30 cellular contexts compared by ENCODE assay signal in the genomic region with DNA sequence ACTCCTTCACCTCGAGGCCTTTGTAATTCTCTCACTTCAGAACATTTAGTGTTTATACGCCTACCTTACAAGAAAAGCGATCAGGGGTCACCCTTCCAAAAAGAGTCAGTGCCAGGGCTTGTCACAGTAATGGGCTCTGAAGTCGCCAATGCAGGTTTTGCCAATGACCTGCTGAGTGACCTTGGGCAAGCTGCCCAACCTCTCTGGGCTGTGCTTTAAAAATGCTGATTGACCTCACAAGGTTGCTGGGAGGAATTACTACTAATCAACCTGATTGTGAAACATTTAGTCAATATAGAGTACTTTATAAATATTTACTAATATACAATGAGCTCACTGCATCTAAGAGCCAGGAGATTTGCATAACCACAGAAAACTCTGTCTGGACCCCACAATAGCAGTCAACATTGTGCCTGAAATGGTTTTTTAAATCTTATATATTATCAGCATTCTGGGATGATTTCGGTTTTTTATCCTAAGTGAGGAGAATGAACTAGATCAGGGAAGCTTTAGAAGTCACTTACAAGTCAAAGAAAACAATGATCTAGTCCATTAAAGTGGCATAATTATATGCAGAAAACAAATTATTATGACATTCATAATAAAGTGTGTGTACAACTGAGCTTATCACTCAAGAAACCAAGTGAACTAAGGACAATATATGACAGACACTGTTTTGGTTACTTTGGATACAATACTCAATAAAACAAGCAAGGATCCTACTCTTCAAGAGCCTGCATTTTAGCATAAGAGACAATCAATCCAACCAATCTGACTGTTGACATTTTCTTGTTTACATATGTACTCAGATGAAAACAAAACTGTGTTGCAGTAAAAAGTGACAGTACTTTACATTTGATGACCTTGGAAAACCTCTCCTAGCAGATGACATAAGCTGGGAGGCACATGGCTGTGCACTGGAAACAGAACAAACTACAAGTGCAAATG.
"Had no signal": no experiment of that assay in that cellular context is flagged by ENCODE, and none has a peak within 500 bp of the region (broad histone marks: within the 10 kb centered on the region; RNA-seq: fewer than 3 reads in every experiment).

No MANE protein-coding gene starts in this region.

- DNase-seq: activated CD4-positive, alpha-beta T cell treated with anti-CD3 and anti-CD28 coated beads, Interleukin-2, amount 50 U/mL, for 4 hours; activated CD8-positive, alpha-beta memory T cell treated with anti-CD3 and anti-CD28 coated beads, Interleukin-2, amount 50 U/mL, for 48 hours; activated naive CD4-positive, alpha-beta T cell; activated T-cell treated with anti-CD3 and anti-CD28 coated beads, Interleukin-2, amount 50 U/mL, for 4 hours; effector memory CD4-positive, alpha-beta T cell; glutamatergic neuron; immature natural killer cell; left lung; ovary; stimulated activated CD4-positive, alpha-beta T cell treated with anti-CD3 and anti-CD28 coated beads, Interleukin-4, amount 100 ng/mL, for 24 hours; stimulated activated naive CD4-positive, alpha-beta T cell treated with Interleukin-2 at 50 U/mL for 16 hours had no signal

- FAIRE-seq: astrocyte, colon, endothelial cell of umbilical vein, frontal cortex had no signal

- H3K36me3 ChIP-seq: adrenal gland, breast epithelium, left lung, neutrophil, ovary, prostate gland, thoracic aorta, vagina had no signal

- H3K27ac Mint-ChIP-seq: activated naive CD8-positive, alpha-beta T cell; activated T-helper 2 cell treated with anti-CD3 and anti-CD28 coated beads, Interferon-gamma antibody, Interleukin-2, Interleukin-4, amounts not matched to agents 10 μg/mL and 5 μg/mL and 100 μg/mL, durations not matched to agents 14 hours and 24 hours and 36 hours; immature natural killer cell; mesothelial cell of epicardium; natural killer cell treated with Interleukin-12 subunit alpha and Interleukin-12 subunit beta and Interleukin-15 and Interleukin-18, amount 100 ng/mL, for 72 hours; type B pancreatic cell; WTC11 had no signal

- ATAC-seq: activated T-cell treated with anti-CD3 and anti-CD28 coated beads, Interleukin-2, amount 50 U/mL, for 4 hours; esophagus mucosa; left lung; natural killer cell treated with Interleukin-12 subunit alpha and Interleukin-12 subunit beta and Interleukin-15 and Interleukin-18, amount 100 ng/mL, for 72 hours; WTC11 had no signal

- H3K27ac ChIP-seq: adrenal gland, breast epithelium, hepatocyte, left lung, neutrophil, ovary, prostate gland, thoracic aorta, vagina had no signal

- H3K27me3 Mint-ChIP-seq: activated naive CD8-positive, alpha-beta T cell; central memory CD8-positive, alpha-beta T cell; natural killer cell treated with Interleukin-12 subunit alpha and Interleukin-12 subunit beta and Interleukin-15 and Interleukin-18, amount 100 ng/mL, for 72 hours; type B pancreatic cell had no signal

- H3K9me3 ChIP-seq: adrenal gland, neutrophil, ovary, prostate gland, thoracic aorta, vagina had no signal

- H3K4me1 Mint-ChIP-seq: central memory CD8-positive, alpha-beta T cell; mesothelial cell of epicardium had no signal

- H3K4me3 Mint-ChIP-seq: activated naive CD8-positive, alpha-beta T cell; activated T-cell treated with anti-CD3 and anti-CD28 coated beads, Interleukin-2, amount 50 U/mL, for 4 hours; central memory CD8-positive, alpha-beta T cell; immature natural killer cell; mesothelial cell of epicardium; natural killer cell treated with Interleukin-12 subunit alpha and Interleukin-12 subunit beta and Interleukin-15 and Interleukin-18, amount 100 ng/mL, for 72 hours; type B pancreatic cell; WTC11 had no signal

- H3K36me3 Mint-ChIP-seq: activated naive CD8-positive, alpha-beta T cell; immature natural killer cell; mesothelial cell of epicardium; natural killer cell treated with Interleukin-12 subunit alpha and Interleukin-12 subunit beta and Interleukin-15 and Interleukin-18, amount 100 ng/mL, for 72 hours had no signal

- H3K4me3 ChIP-seq: adrenal gland, breast epithelium, hepatocyte, left lung, ovary, prostate gland, thoracic aorta, vagina had no signal

- H3K4me1 ChIP-seq: adrenal gland, breast epithelium, left lung, prostate gland, vagina had no signal

- H3K27me3 ChIP-seq: adrenal gland, breast epithelium, hepatocyte, left lung, neutrophil, ovary, vagina had no signal

- H3K9me3 Mint-ChIP-seq: activated T-cell treated with anti-CD3 and anti-CD28 coated beads, Interleukin-2, amount 50 U/mL, for 4 hours; natural killer cell treated with Interleukin-12 subunit alpha and Interleukin-12 subunit beta and Interleukin-15 and Interleukin-18, amount 100 ng/mL, for 72 hours had no signal
